Comparison of ENCODE assay signal across 1 cellular context in the genomic region with DNA sequence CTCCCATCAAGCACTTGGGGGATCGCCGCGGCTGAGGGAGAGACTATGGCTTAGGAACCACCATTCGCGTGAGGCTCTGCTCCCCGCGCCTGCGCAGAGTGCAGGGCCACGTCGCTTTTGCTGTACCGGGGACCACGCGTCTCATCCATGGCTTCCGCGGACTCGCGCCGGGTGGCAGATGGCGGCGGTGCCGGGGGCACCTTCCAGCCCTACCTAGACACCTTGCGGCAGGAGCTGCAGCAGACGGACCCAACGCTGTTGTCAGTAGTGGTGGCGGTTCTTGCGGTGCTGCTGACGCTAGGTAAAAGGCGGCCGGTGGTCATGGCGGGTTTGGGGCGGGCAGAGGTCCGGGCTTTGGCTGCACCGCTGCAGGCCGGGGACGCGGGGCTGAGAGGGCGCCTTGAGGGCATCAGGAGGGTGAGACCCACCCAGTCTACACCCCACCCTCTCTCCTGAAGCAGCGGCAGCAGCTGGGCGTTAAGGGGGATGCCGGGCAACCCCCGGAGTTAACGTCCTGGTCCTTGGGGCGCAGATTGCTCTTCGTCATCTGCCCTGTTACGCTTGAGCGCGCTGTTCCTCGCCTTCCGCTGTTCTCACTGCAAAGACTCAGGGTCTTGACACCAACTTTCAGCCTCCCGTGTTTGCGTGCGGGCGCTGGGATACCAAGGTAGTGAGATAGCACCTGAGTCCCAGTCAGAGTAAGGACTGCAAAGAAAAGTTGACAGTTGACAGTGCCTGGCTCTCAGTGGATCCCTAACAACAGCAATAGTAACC.
TF ChIP-seq lines count a peak whose summit lies in the region.

A gene with protein sequence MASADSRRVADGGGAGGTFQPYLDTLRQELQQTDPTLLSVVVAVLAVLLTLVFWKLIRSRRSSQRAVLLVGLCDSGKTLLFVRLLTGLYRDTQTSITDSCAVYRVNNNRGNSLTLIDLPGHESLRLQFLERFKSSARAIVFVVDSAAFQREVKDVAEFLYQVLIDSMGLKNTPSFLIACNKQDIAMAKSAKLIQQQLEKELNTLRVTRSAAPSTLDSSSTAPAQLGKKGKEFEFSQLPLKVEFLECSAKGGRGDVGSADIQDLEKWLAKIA (plus strand): TSS at position 114 of the 774 bp plus-strand sequence. CDS start 34 bp downstream, at position 148.

TF ChIP-seq in K562, 482 proteins besides CTCF, POLR2A, EP300 and RAD21 (continued from another document and continues in another):
- TF ChIP-seq, protein P1, sequence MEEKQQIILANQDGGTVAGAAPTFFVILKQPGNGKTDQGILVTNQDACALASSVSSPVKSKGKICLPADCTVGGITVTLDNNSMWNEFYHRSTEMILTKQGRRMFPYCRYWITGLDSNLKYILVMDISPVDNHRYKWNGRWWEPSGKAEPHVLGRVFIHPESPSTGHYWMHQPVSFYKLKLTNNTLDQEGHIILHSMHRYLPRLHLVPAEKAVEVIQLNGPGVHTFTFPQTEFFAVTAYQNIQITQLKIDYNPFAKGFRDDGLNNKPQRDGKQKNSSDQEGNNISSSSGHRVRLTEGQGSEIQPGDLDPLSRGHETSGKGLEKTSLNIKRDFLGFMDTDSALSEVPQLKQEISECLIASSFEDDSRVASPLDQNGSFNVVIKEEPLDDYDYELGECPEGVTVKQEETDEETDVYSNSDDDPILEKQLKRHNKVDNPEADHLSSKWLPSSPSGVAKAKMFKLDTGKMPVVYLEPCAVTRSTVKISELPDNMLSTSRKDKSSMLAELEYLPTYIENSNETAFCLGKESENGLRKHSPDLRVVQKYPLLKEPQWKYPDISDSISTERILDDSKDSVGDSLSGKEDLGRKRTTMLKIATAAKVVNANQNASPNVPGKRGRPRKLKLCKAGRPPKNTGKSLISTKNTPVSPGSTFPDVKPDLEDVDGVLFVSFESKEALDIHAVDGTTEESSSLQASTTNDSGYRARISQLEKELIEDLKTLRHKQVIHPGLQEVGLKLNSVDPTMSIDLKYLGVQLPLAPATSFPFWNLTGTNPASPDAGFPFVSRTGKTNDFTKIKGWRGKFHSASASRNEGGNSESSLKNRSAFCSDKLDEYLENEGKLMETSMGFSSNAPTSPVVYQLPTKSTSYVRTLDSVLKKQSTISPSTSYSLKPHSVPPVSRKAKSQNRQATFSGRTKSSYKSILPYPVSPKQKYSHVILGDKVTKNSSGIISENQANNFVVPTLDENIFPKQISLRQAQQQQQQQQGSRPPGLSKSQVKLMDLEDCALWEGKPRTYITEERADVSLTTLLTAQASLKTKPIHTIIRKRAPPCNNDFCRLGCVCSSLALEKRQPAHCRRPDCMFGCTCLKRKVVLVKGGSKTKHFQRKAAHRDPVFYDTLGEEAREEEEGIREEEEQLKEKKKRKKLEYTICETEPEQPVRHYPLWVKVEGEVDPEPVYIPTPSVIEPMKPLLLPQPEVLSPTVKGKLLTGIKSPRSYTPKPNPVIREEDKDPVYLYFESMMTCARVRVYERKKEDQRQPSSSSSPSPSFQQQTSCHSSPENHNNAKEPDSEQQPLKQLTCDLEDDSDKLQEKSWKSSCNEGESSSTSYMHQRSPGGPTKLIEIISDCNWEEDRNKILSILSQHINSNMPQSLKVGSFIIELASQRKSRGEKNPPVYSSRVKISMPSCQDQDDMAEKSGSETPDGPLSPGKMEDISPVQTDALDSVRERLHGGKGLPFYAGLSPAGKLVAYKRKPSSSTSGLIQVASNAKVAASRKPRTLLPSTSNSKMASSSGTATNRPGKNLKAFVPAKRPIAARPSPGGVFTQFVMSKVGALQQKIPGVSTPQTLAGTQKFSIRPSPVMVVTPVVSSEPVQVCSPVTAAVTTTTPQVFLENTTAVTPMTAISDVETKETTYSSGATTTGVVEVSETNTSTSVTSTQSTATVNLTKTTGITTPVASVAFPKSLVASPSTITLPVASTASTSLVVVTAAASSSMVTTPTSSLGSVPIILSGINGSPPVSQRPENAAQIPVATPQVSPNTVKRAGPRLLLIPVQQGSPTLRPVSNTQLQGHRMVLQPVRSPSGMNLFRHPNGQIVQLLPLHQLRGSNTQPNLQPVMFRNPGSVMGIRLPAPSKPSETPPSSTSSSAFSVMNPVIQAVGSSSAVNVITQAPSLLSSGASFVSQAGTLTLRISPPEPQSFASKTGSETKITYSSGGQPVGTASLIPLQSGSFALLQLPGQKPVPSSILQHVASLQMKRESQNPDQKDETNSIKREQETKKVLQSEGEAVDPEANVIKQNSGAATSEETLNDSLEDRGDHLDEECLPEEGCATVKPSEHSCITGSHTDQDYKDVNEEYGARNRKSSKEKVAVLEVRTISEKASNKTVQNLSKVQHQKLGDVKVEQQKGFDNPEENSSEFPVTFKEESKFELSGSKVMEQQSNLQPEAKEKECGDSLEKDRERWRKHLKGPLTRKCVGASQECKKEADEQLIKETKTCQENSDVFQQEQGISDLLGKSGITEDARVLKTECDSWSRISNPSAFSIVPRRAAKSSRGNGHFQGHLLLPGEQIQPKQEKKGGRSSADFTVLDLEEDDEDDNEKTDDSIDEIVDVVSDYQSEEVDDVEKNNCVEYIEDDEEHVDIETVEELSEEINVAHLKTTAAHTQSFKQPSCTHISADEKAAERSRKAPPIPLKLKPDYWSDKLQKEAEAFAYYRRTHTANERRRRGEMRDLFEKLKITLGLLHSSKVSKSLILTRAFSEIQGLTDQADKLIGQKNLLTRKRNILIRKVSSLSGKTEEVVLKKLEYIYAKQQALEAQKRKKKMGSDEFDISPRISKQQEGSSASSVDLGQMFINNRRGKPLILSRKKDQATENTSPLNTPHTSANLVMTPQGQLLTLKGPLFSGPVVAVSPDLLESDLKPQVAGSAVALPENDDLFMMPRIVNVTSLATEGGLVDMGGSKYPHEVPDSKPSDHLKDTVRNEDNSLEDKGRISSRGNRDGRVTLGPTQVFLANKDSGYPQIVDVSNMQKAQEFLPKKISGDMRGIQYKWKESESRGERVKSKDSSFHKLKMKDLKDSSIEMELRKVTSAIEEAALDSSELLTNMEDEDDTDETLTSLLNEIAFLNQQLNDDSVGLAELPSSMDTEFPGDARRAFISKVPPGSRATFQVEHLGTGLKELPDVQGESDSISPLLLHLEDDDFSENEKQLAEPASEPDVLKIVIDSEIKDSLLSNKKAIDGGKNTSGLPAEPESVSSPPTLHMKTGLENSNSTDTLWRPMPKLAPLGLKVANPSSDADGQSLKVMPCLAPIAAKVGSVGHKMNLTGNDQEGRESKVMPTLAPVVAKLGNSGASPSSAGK (IDR thresholded peaks at IDR 0.05), result peak; percentile 49; the same call in 1 of the 2 replicates
- TF ChIP-seq, protein P2, sequence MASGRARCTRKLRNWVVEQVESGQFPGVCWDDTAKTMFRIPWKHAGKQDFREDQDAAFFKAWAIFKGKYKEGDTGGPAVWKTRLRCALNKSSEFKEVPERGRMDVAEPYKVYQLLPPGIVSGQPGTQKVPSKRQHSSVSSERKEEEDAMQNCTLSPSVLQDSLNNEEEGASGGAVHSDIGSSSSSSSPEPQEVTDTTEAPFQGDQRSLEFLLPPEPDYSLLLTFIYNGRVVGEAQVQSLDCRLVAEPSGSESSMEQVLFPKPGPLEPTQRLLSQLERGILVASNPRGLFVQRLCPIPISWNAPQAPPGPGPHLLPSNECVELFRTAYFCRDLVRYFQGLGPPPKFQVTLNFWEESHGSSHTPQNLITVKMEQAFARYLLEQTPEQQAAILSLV (tag; IDR thresholded peaks at IDR 0.05), result no peak
- TF ChIP-seq FUS (optimal IDR thresholded peaks at IDR 0.05; ENCODE audit: low read depth, low read length), result no peak
- no peak for TF ChIP-seq SMARCB1 (IDR thresholded peaks at IDR 0.05; ENCODE audit: insufficient read length, low read depth)
- peak; percentile 57 for TF ChIP-seq TAF9B (IDR thresholded peaks at IDR 0.05; ENCODE audit: partially characterized antibody)
- no peak for TF ChIP-seq OTX1 (CRISPR knock-in tag; IDR thresholded peaks at IDR 0.05)
- TF ChIP-seq MAFF (IDR thresholded peaks at IDR 0.05; ENCODE audit: low read length), result no peak
- TF ChIP-seq NR1H2 (CRISPR knock-in tag; IDR thresholded peaks at IDR 0.05), result no peak
- peak; percentile 66 for TF ChIP-seq TBP (optimal IDR thresholded peaks at IDR 0.05; ENCODE audit: low read depth, low read length)
- TF ChIP-seq PML (IDR thresholded peaks at IDR 0.05; ENCODE audit: low read length), result peak; percentile 39; the same call in 1 of the 2 replicates
- TF ChIP-seq, protein P3, sequence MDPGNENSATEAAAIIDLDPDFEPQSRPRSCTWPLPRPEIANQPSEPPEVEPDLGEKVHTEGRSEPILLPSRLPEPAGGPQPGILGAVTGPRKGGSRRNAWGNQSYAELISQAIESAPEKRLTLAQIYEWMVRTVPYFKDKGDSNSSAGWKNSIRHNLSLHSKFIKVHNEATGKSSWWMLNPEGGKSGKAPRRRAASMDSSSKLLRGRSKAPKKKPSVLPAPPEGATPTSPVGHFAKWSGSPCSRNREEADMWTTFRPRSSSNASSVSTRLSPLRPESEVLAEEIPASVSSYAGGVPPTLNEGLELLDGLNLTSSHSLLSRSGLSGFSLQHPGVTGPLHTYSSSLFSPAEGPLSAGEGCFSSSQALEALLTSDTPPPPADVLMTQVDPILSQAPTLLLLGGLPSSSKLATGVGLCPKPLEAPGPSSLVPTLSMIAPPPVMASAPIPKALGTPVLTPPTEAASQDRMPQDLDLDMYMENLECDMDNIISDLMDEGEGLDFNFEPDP (CRISPR knock-in tag; IDR thresholded peaks at IDR 0.05), result no peak
- TF ChIP-seq SMARCA4 (IDR thresholded peaks at IDR 0.05), result no peak
- TF ChIP-seq, protein P4, sequence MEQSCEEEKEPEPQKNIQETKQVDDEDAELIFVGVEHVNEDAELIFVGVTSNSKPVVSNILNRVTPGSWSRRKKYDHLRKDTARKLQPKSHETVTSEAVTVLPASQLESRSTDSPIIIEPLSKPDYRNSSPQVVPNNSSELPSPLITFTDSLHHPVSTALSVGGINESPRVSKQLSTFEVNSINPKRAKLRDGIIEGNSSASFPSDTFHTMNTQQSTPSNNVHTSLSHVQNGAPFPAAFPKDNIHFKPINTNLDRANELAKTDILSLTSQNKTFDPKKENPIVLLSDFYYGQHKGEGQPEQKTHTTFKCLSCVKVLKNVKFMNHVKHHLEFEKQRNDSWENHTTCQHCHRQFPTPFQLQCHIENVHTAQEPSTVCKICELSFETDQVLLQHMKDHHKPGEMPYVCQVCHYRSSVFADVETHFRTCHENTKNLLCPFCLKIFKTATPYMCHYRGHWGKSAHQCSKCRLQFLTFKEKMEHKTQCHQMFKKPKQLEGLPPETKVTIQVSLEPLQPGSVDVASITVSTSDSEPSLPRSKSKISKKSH (CRISPR knock-in tag; IDR thresholded peaks at IDR 0.05), result no peak
- no peak for TF ChIP-seq IFI16 (CRISPR knock-in tag; IDR thresholded peaks at IDR 0.05)
- TF ChIP-seq NFRKB (IDR thresholded peaks at IDR 0.05; ENCODE audit: low read depth), result no peak
- TF ChIP-seq BRD9 (IDR thresholded peaks at IDR 0.05; ENCODE audit: low read depth, partially characterized antibody), result no peak
- no peak for TF ChIP-seq ZNF239 (CRISPR knock-in tag; IDR thresholded peaks at IDR 0.05)
- TF ChIP-seq ZKSCAN1 (IDR thresholded peaks at IDR 0.05; ENCODE audit: low read depth, low read length), result no peak
- TF ChIP-seq, protein P5, sequence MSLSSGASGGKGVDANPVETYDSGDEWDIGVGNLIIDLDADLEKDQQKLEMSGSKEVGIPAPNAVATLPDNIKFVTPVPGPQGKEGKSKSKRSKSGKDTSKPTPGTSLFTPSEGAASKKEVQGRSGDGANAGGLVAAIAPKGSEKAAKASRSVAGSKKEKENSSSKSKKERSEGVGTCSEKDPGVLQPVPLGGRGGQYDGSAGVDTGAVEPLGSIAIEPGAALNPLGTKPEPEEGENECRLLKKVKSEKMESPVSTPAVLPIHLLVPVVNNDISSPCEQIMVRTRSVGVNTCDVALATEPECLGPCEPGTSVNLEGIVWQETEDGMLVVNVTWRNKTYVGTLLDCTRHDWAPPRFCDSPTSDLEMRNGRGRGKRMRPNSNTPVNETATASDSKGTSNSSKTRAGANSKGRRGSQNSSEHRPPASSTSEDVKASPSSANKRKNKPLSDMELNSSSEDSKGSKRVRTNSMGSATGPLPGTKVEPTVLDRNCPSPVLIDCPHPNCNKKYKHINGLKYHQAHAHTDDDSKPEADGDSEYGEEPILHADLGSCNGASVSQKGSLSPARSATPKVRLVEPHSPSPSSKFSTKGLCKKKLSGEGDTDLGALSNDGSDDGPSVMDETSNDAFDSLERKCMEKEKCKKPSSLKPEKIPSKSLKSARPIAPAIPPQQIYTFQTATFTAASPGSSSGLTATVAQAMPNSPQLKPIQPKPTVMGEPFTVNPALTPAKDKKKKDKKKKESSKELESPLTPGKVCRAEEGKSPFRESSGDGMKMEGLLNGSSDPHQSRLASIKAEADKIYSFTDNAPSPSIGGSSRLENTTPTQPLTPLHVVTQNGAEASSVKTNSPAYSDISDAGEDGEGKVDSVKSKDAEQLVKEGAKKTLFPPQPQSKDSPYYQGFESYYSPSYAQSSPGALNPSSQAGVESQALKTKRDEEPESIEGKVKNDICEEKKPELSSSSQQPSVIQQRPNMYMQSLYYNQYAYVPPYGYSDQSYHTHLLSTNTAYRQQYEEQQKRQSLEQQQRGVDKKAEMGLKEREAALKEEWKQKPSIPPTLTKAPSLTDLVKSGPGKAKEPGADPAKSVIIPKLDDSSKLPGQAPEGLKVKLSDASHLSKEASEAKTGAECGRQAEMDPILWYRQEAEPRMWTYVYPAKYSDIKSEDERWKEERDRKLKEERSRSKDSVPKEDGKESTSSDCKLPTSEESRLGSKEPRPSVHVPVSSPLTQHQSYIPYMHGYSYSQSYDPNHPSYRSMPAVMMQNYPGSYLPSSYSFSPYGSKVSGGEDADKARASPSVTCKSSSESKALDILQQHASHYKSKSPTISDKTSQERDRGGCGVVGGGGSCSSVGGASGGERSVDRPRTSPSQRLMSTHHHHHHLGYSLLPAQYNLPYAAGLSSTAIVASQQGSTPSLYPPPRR (CRISPR knock-in tag; IDR thresholded peaks at IDR 0.05; ENCODE audit: borderline replicate concordance), result no peak
- no peak for TF ChIP-seq FOXA1 (IDR thresholded peaks at IDR 0.05; ENCODE audit: borderline replicate concordance)
- no peak for TF ChIP-seq STAT5B (CRISPR knock-in tag; IDR thresholded peaks at IDR 0.05)
- TF ChIP-seq, protein P6, sequence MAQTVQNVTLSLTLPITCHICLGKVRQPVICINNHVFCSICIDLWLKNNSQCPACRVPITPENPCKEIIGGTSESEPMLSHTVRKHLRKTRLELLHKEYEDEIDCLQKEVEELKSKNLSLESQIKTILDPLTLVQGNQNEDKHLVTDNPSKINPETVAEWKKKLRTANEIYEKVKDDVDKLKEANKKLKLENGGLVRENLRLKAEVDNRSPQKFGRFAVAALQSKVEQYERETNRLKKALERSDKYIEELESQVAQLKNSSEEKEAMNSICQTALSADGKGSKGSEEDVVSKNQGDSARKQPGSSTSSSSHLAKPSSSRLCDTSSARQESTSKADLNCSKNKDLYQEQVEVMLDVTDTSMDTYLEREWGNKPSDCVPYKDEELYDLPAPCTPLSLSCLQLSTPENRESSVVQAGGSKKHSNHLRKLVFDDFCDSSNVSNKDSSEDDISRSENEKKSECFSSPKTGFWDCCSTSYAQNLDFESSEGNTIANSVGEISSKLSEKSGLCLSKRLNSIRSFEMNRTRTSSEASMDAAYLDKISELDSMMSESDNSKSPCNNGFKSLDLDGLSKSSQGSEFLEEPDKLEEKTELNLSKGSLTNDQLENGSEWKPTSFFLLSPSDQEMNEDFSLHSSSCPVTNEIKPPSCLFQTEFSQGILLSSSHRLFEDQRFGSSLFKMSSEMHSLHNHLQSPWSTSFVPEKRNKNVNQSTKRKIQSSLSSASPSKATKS (CRISPR knock-in tag; IDR thresholded peaks at IDR 0.05), result no peak
- TF ChIP-seq, protein P7, sequence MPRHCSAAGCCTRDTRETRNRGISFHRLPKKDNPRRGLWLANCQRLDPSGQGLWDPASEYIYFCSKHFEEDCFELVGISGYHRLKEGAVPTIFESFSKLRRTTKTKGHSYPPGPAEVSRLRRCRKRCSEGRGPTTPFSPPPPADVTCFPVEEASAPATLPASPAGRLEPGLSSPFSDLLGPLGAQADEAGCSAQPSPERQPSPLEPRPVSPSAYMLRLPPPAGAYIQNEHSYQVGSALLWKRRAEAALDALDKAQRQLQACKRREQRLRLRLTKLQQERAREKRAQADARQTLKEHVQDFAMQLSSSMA (CRISPR knock-in tag; IDR thresholded peaks at IDR 0.05), result no peak
- TF ChIP-seq MYC (IDR thresholded peaks at IDR 0.05; ENCODE audit: low read depth, low read length), result peak; percentile 94
- peak; percentile 79 for TF ChIP-seq MYC (CRISPR knock-in tag; IDR thresholded peaks at IDR 0.05; ENCODE audit: borderline replicate concordance, low read depth)
- no peak for TF ChIP-seq RBM25 (IDR thresholded peaks at IDR 0.05; ENCODE audit: low read depth, low read length, severe bottlenecking)
- TF ChIP-seq CREBBP (IDR thresholded peaks at IDR 0.05; ENCODE audit: low read depth, low read length), result no peak
